1 cellular context compared by ENCODE assay signal in genomic region chr6:138084904-138085838, GRCh38.
TF ChIP-seq lines count a peak whose summit lies in the region.

No MANE protein-coding gene starts in this region.

TF ChIP-seq in HepG2, 621 proteins besides CTCF, POLR2A, EP300 and RAD21 (continued from another document and continues in another):
- TF ChIP-seq ZNF597 (CRISPR knock-in tag; IDR thresholded peaks at IDR 0.05) (no peak), ZBTB8A (CRISPR knock-in tag; IDR thresholded peaks at IDR 0.05; ENCODE audit: borderline replicate concordance, low read depth) (no peak), KDM4B (CRISPR knock-in tag; IDR thresholded peaks at IDR 0.05) (no peak), HOXA7 (CRISPR knock-in tag; IDR thresholded peaks at IDR 0.05) (no peak), MIER2 (CRISPR knock-in tag; IDR thresholded peaks at IDR 0.05) (peak; percentile 82; the same call in 1 of the 2 replicates), HDAC6 (IDR thresholded peaks at IDR 0.05; ENCODE audit: low read depth, low read length) (no peak), ZBTB40 (IDR thresholded peaks at IDR 0.05) (no peak), ZBTB40 (CRISPR knock-in tag; IDR thresholded peaks at IDR 0.05) (no peak; the same call in 1 of the 2 replicates), IRX3 (CRISPR knock-in tag; IDR thresholded peaks at IDR 0.05; ENCODE audit: borderline replicate concordance, low read depth) (0 out of 2 replicates have a peak, but pooled peaks have one; percentile 36), ZNF235 (CRISPR knock-in tag; IDR thresholded peaks at IDR 0.05; ENCODE audit: borderline replicate concordance) (no peak), ZNF10 (CRISPR knock-in tag; IDR thresholded peaks at IDR 0.05; ENCODE audit: borderline replicate concordance, low read depth) (no peak), ZNF263 (CRISPR knock-in tag; IDR thresholded peaks at IDR 0.05) (no peak), NFE2L1 (CRISPR knock-in tag; IDR thresholded peaks at IDR 0.05; ENCODE audit: borderline replicate concordance) (no peak), NFRKB (IDR thresholded peaks at IDR 0.05) (no peak), ATF1 (CRISPR knock-in tag; IDR thresholded peaks at IDR 0.05) (no peak), CBFB (CRISPR knock-in tag; IDR thresholded peaks at IDR 0.05) (0 out of 2 replicates have a peak, but pooled peaks have one; percentile 19), ZNF552 (CRISPR knock-in tag; IDR thresholded peaks at IDR 0.05; ENCODE audit: borderline replicate concordance) (peak; percentile 86; the same call in 1 of the 2 replicates), ZNF274 (CRISPR knock-in tag; IDR thresholded peaks at IDR 0.05) (peak; percentile 15; the same call in 1 of the 2 replicates), ATRX (CRISPR knock-in tag; IDR thresholded peaks at IDR 0.05; ENCODE audit: borderline replicate concordance) (no peak), ZNF124 (CRISPR knock-in tag; IDR thresholded peaks at IDR 0.05) (peak; percentile 75; the same call in 1 of the 2 replicates), ZNF160 (CRISPR knock-in tag; IDR thresholded peaks at IDR 0.05) (no peak), STAG1 (CRISPR knock-in tag; IDR thresholded peaks at IDR 0.05) (no peak), ELF1 (CRISPR knock-in tag; IDR thresholded peaks at IDR 0.05) (no peak), MEIS2 (CRISPR knock-in tag; IDR thresholded peaks at IDR 0.05) (peak; percentile 89), MXD3 (CRISPR knock-in tag; IDR thresholded peaks at IDR 0.05) (no peak), ZNF264 (CRISPR knock-in tag; IDR thresholded peaks at IDR 0.05) (no peak; the same call in 1 of the 2 replicates), RFXAP (CRISPR knock-in tag; IDR thresholded peaks at IDR 0.05; ENCODE audit: borderline replicate concordance) (no peak; the same call in 1 of the 2 replicates), CREBL2 (CRISPR knock-in tag; IDR thresholded peaks at IDR 0.05; ENCODE audit: borderline replicate concordance) (no peak), HOMEZ (CRISPR knock-in tag; IDR thresholded peaks at IDR 0.05; ENCODE audit: low read depth) (peak; percentile 95), FLYWCH1 (CRISPR knock-in tag; IDR thresholded peaks at IDR 0.05) (no peak), SMARCE1 (IDR thresholded peaks at IDR 0.05; ENCODE audit: borderline replicate concordance) (no peak), MED13 (CRISPR knock-in tag; IDR thresholded peaks at IDR 0.05) (no peak), ZBTB42 (CRISPR knock-in tag; IDR thresholded peaks at IDR 0.05) (no peak), ZNF616 (CRISPR knock-in tag; IDR thresholded peaks at IDR 0.05; ENCODE audit: low read depth) (no peak), PRMT3 (CRISPR knock-in tag; IDR thresholded peaks at IDR 0.05; ENCODE audit: borderline replicate concordance, low read depth) (no peak), TP53 (CRISPR knock-in tag; conservative IDR thresholded peaks at IDR 0.05) (no peak), ZNF30 (CRISPR knock-in tag; IDR thresholded peaks at IDR 0.05) (no peak), ZNF720 (CRISPR knock-in tag; IDR thresholded peaks at IDR 0.05) (no peak), ZNF614 (CRISPR knock-in tag; IDR thresholded peaks at IDR 0.05; ENCODE audit: borderline replicate concordance) (peak; percentile 91; the same call in 1 of the 2 replicates), MTF1 (CRISPR knock-in tag; IDR thresholded peaks at IDR 0.05) (no peak), E2F1 (CRISPR knock-in tag; IDR thresholded peaks at IDR 0.05) (no peak), ZNF883 (CRISPR knock-in tag; IDR thresholded peaks at IDR 0.05; ENCODE audit: not compliant biosample characterization) (no peak), MYPOP (CRISPR knock-in tag; IDR thresholded peaks at IDR 0.05) (no peak), ZNF563 (CRISPR knock-in tag; IDR thresholded peaks at IDR 0.05) (no peak), STAT6 (CRISPR knock-in tag; IDR thresholded peaks at IDR 0.05; ENCODE audit: borderline replicate concordance) (no peak; the same call in 1 of the 2 replicates), IKZF1 (IDR thresholded peaks at IDR 0.05) (no peak), ZMYM2 (CRISPR knock-in tag; IDR thresholded peaks at IDR 0.05) (peak; percentile 63), ZNF253 (CRISPR knock-in tag; IDR thresholded peaks at IDR 0.05; ENCODE audit: borderline replicate concordance) (no peak), PRPF4 (IDR thresholded peaks at IDR 0.05; ENCODE audit: low read depth, low read length, poor library complexity, severe bottlenecking) (no peak), E2F5 (CRISPR knock-in tag; conservative IDR thresholded peaks at IDR 0.05) (no peak), SUZ12 (IDR thresholded peaks at IDR 0.05; ENCODE audit: low read depth, low read length) (no peak), ZNF138 (CRISPR knock-in tag; IDR thresholded peaks at IDR 0.05; ENCODE audit: low read depth) (no peak), ZNF615 (CRISPR knock-in tag; IDR thresholded peaks at IDR 0.05; ENCODE audit: borderline replicate concordance) (no peak), KDM1A (CRISPR knock-in tag; IDR thresholded peaks at IDR 0.05) (no peak), SP4 (CRISPR knock-in tag; IDR thresholded peaks at IDR 0.05) (no peak), ZNF430 (CRISPR knock-in tag; IDR thresholded peaks at IDR 0.05) (no peak)
